In genomic region chr7:71770269-71770907, GRCh38 we compare ENCODE assay signal across 21 cellular contexts.
A peak's percentile ranks its signal among the peaks of the same experiment; 100 is the strongest.
DNase-seq lines count a peak whose midpoint lies in the region; FAIRE-seq and TF ChIP-seq lines count a peak whose summit lies in the region.
"Had no signal": no experiment of that assay in that cellular context is flagged by ENCODE, and none has a peak within 500 bp of the region (broad histone marks: within the 10 kb centered on the region; RNA-seq: fewer than 3 reads in every experiment).

No MANE protein-coding gene starts in this region.

- H3K36me3 ChIP-seq in ascending aorta = no peaks in the 10 kb centered on the region
- H3K36me3 ChIP-seq: Peyer's patch had no signal

- DNase-seq in Daoy (ENCODE audit: low read depth) (peak; percentile 72), LoVo (ENCODE audit: low spot score) (peak; percentile 56), mesenteric fat pad (ENCODE audit: low spot score) (peak; percentile 20), HTR-8/SVneo (ENCODE audit: insufficient read length, low spot score) (no peak), ascending aorta (ENCODE audit: low spot score in 2 of 2) (no peak), GM12891 (ENCODE audit: insufficient read length, low spot score) (no peak), DMS153 treated with DMSO at 0.1 percent for 48 hours (lab: John Stamatoyannopoulos, UW; ENCODE audit: unreplicated experiment) (no peak)
- DNase-seq: Caco-2; CD4-positive, alpha-beta T cell; DMS53; GOT3; IMR-90; Karpas-422; MM.1S; NCI-H1092; NCI-H1436 treated with DMSO at 0.1 percent for 48 hours; NCI-H2081 treated with DMSO at 0.1 percent for 48 hours; NCI-H510A treated with DMSO at 0.1 percent for 48 hours; Peyer's patch had no signal

- no peak for FAIRE-seq in HTR-8/SVneo (lab: Jason Lieb, UNC)
- no peak for FAIRE-seq in GM12891 (lab: Jason Lieb, UNC)
- FAIRE-seq: A549 had no signal

- TF ChIP-seq POLR2A in GM12891 (IDR thresholded peaks at IDR 0.05; ENCODE audit: low read depth, low read length) = no peak

- intact Hi-C loops in ascending aorta (cut with DNase I) = no loop called here

- TF ChIP-seq CTCF in VCaP (conservative IDR thresholded peaks at IDR 0.05) (no peak), ascending aorta (IDR thresholded peaks at IDR 0.05) (no peak)

- H3K4me3 ChIP-seq in ascending aorta = no peak overlapping the region
- H3K4me3 ChIP-seq: A549, Peyer's patch had no signal

- H3K9me3 ChIP-seq in ascending aorta = no peaks in the 10 kb centered on the region
- H3K9me3 ChIP-seq: A549, Peyer's patch had no signal

- no peaks in the 10 kb centered on the region for H3K4me1 ChIP-seq in ascending aorta
- H3K4me1 ChIP-seq: A549, Caco-2, Peyer's patch had no signal

- H3K27ac ChIP-seq in VCaP (peak overlapping the region; percentile 33), ascending aorta (no peak overlapping the region)
- H3K27ac ChIP-seq: A549, Peyer's patch had no signal

- no peaks in the 10 kb centered on the region for H3K27me3 ChIP-seq in ascending aorta
- H3K27me3 ChIP-seq: Peyer's patch had no signal

TF ChIP-seq in GM12891, 5 proteins besides CTCF, POLR2A, EP300 and RAD21:
- TF ChIP-seq TAF1 (IDR thresholded peaks at IDR 0.05; ENCODE audit: low read depth, low read length) = no peak
- no peak for TF ChIP-seq PAX5 (IDR thresholded peaks at IDR 0.05; ENCODE audit: insufficient read depth, low read length, severe bottlenecking)
- TF ChIP-seq POU2F2 (IDR thresholded peaks at IDR 0.05; ENCODE audit: low read depth, low read length) = no peak
- TF ChIP-seq SPI1 (IDR thresholded peaks at IDR 0.05; ENCODE audit: low read depth, low read length) = no peak
- TF ChIP-seq POLR2AphosphoS5 (IDR thresholded peaks at IDR 0.05; ENCODE audit: low read depth, low read length) = no peak

Comparison
In these comparisons a context has a peak if more than half of its experiments do, and no peak if none do; other contexts are left out.
1. DNase-seq: peak in Daoy (single experiment), LoVo (single experiment) and mesenteric fat pad (single experiment); none in HTR-8/SVneo (single experiment), ascending aorta (0 of 2), GM12891 (single experiment) and DMS153 treated with DMSO at 0.1 percent for 48 hours (single experiment).